8 cellular contexts compared by ENCODE assay signal in genomic region chr3:136811701-136812100, GRCh38.
"Had no signal": no experiment of that assay in that cellular context is flagged by ENCODE, and none has a peak within 500 bp of the region (broad histone marks: within the 10 kb centered on the region; RNA-seq: fewer than 3 reads in every experiment).

No MANE protein-coding gene starts in this region.

- H3K9ac ChIP-seq: GM23248 had no signal

- H2AFZ ChIP-seq: GM23248 had no signal

- H3K36me3 ChIP-seq: HAP-1 had no signal

- H3K27ac ChIP-seq: GM23248 had no signal

- H3K4me1 ChIP-seq: HAP-1 had no signal

- DNase-seq: GM23248, GOT3, IMR-90, KG1 had no signal

- H3K4me3 ChIP-seq: GM23248, HAP-1, K562 had no signal

- FAIRE-seq: H54, HTR-8/SVneo, K562 had no signal
